Comparison of ENCODE assay signal across 22 cellular contexts in the genomic region with DNA sequence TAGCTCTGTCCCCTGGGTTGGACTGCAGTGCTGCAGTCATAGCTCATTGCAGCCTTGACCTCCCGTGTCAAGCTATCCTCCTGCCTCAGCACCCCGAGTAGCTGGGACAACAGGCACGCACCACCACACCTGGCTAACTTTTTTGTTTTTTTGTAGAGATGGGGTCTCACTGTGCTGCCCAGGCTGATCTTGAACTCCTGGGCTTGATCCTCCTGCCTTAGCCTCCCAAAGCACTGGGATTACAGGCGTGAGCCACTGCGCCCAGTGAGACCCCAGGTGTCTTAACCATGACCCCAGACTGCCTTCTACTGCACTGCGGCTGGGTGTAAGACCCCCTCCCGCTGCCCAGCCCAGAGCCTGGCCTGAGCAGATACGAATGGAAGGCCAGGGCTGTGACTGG. TPM values are rescaled to one million over a fixed set of nuclear protein-coding genes. Genes with fewer than 3 reads are reported as not detected.
DNase-seq lines count a peak whose midpoint lies in the region; ATAC-seq, FAIRE-seq and TF ChIP-seq lines count a peak whose summit lies in the region.
"Had no signal": no experiment of that assay in that cellular context is flagged by ENCODE, and none has a peak within 500 bp of the region (broad histone marks: within the 10 kb centered on the region; RNA-seq: fewer than 3 reads in every experiment).

No MANE protein-coding gene starts in this region.

- peaks cover 0 to 2% of the 10 kb centered on the region in 2 donors for H3K27me3 Mint-ChIP-seq in natural killer cell treated with Interleukin-12 subunit alpha and Interleukin-12 subunit beta and Interleukin-15 and Interleukin-18, amount 100 ng/mL, for 72 hours
- H3K27me3 Mint-ChIP-seq in natural killer cell (ENCODE audit: low read depth in 2 of 2) = peaks cover 0 to 5% of the 10 kb centered on the region in 2 donors
- no peaks in the 10 kb centered on the region for H3K27me3 Mint-ChIP-seq in chondrocyte (ENCODE audit: low read depth)

- in situ Hi-C loops in gastrocnemius medialis (cut with MboI; ENCODE audit: low sequenced_read_pairs in 4 of 4) = no loop called here

- peak overlapping the region; percentile 43 to 100 (median 75) for H3K27ac ChIP-seq in gastrocnemius medialis
- H3K27ac ChIP-seq in pancreas = no peak overlapping the region
- H3K27ac ChIP-seq: BLaER1, HL-60, Peyer's patch, SK-N-MC had no signal

- TF ChIP-seq CTCF in natural killer cell (IDR thresholded peaks at IDR 0.05) = no peak
- TF ChIP-seq CTCF in chondrocyte (IDR thresholded peaks at IDR 0.05) = no peak
- no peak for TF ChIP-seq CTCF in gastrocnemius medialis (IDR thresholded peaks at IDR 0.05 in 4 of 5, conservative IDR thresholded peaks at IDR 0.05 in 1 of 5)
- TF ChIP-seq CTCF in pancreas (IDR thresholded peaks at IDR 0.05) = no peak

- H3K9me3 ChIP-seq in gastrocnemius medialis (no peaks in the 10 kb centered on the region), pancreas (no peaks in the 10 kb centered on the region)
- H3K9me3 ChIP-seq: HAP-1, Peyer's patch had no signal

- 91 to 95% methylated on average over 8 of the region's 8 CpGs for WGBS in pancreas, 2 donors

- H3K4me1 ChIP-seq in gastrocnemius medialis (peaks cover 8 to 30% of the 10 kb centered on the region in 2 donors), pancreas (no peaks in the 10 kb centered on the region)
- H3K4me1 ChIP-seq: HAP-1, Peyer's patch had no signal

- no peaks in the 10 kb centered on the region for H3K36me3 ChIP-seq in gastrocnemius medialis
- H3K36me3 ChIP-seq in pancreas = no peaks in the 10 kb centered on the region
- H3K36me3 ChIP-seq: HAP-1, Peyer's patch had no signal

- H3K27ac Mint-ChIP-seq in natural killer cell treated with Interleukin-12 subunit alpha and Interleukin-12 subunit beta and Interleukin-15 and Interleukin-18, amount 100 ng/mL, for 72 hours = no peak overlapping the region
- no peak overlapping the region for H3K27ac Mint-ChIP-seq in natural killer cell
- peak overlapping the region; percentile 14 for H3K27ac Mint-ChIP-seq in chondrocyte (ENCODE audit: unreplicated experiment)
- H3K27ac Mint-ChIP-seq: CD4-positive, CD25-positive, alpha-beta regulatory T cell had no signal

- H3K9me3 Mint-ChIP-seq in natural killer cell treated with Interleukin-12 subunit alpha and Interleukin-12 subunit beta and Interleukin-15 and Interleukin-18, amount 100 ng/mL, for 72 hours = no peaks in the 10 kb centered on the region
- H3K9me3 Mint-ChIP-seq in natural killer cell = peaks cover 0 to 5% of the 10 kb centered on the region in 2 donors
- H3K9me3 Mint-ChIP-seq in chondrocyte (ENCODE audit: low read depth) = peaks cover 7% of the 10 kb centered on the region

- H3K4me3 ChIP-seq in gastrocnemius medialis = no peak overlapping the region
- H3K4me3 ChIP-seq in pancreas = no peak overlapping the region
- H3K4me3 ChIP-seq: BLaER1, GM23338, HAP-1, Peyer's patch, SK-N-MC had no signal

- ATAC-seq in natural killer cell treated with Interleukin-12 subunit alpha and Interleukin-12 subunit beta and Interleukin-15 and Interleukin-18, amount 100 ng/mL, for 72 hours = peak; percentile 38 to 40
- ATAC-seq in natural killer cell (no peak), gastrocnemius medialis (no peak), pancreas (no peak), HG03460 (IDR thresholded peaks at IDR 0.05; ENCODE audit: unreplicated experiment) (no peak)
- ATAC-seq: GM23338 had no signal

- DNase-seq in natural killer cell treated with Interleukin-12 subunit alpha and Interleukin-12 subunit beta and Interleukin-15 and Interleukin-18, amount 100 ng/mL, for 72 hours (ENCODE audit: low spot score) = no peak
- DNase-seq in natural killer cell = no peak
- no peak for DNase-seq in chondrocyte (ENCODE audit: low spot score)
- DNase-seq in gastrocnemius medialis = no peak
- DNase-seq in pancreas = no peak
- DNase-seq in hippocampal formation (lab: John Stamatoyannopoulos, UW) = no peak
- DNase-seq: CD4-positive, CD25-positive, alpha-beta regulatory T cell; Karpas-422; NCI-H1092; NCI-H1417 treated with DMSO at 0.1 percent for 48 hours; NCI-H1694 treated with DMSO at 0.1 percent for 48 hours; NCI-H2081; NCI-H2227 treated with DMSO at 0.1 percent for 48 hours; NCI-H526 treated with DMSO at 0.1 percent for 48 hours; Peyer's patch; SIG-M5 had no signal

- H3K4me3 Mint-ChIP-seq in natural killer cell treated with Interleukin-12 subunit alpha and Interleukin-12 subunit beta and Interleukin-15 and Interleukin-18, amount 100 ng/mL, for 72 hours = no peak overlapping the region
- H3K4me3 Mint-ChIP-seq in natural killer cell (no peak overlapping the region), chondrocyte (ENCODE audit: unreplicated experiment) (no peak overlapping the region)
- H3K4me3 Mint-ChIP-seq: CD4-positive, CD25-positive, alpha-beta regulatory T cell; GM23338 had no signal

- no peak for TF ChIP-seq POLR2A in gastrocnemius medialis (IDR thresholded peaks at IDR 0.05)

- H3K36me3 Mint-ChIP-seq in natural killer cell treated with Interleukin-12 subunit alpha and Interleukin-12 subunit beta and Interleukin-15 and Interleukin-18, amount 100 ng/mL, for 72 hours = no peaks in the 10 kb centered on the region
- H3K36me3 Mint-ChIP-seq in natural killer cell (no peaks in the 10 kb centered on the region), chondrocyte (ENCODE audit: low read depth) (peaks cover 12% of the 10 kb centered on the region)
- H3K36me3 Mint-ChIP-seq: CD4-positive, CD25-positive, alpha-beta regulatory T cell had no signal

- no peaks in the 10 kb centered on the region for H3K4me1 Mint-ChIP-seq in natural killer cell treated with Interleukin-12 subunit alpha and Interleukin-12 subunit beta and Interleukin-15 and Interleukin-18, amount 100 ng/mL, for 72 hours (ENCODE audit: low read depth in 2 of 2)
- H3K4me1 Mint-ChIP-seq in natural killer cell (no peaks in the 10 kb centered on the region), chondrocyte (ENCODE audit: low read depth) (peaks cover 12% of the 10 kb centered on the region)
- H3K4me1 Mint-ChIP-seq: CD4-positive, CD25-positive, alpha-beta regulatory T cell; GM23338 had no signal

- intact Hi-C loops in natural killer cell (cut with micrococcal nuclease) (no loop called here), gastrocnemius medialis (cut with DNase I; ENCODE audit: low total_unique reads) (loop anchor here (10.0 kb wide), 1 partner anchor 1475 kb away; no protein-coding TSS in a partner anchor), pancreas (cut with DNase I) (no loop called here)

- no peak for FAIRE-seq in pancreas (lab: Jason Lieb, UNC)

- H3K27me3 ChIP-seq in gastrocnemius medialis = no peaks in the 10 kb centered on the region
- no peaks in the 10 kb centered on the region for H3K27me3 ChIP-seq in pancreas
- H3K27me3 ChIP-seq: BLaER1, Peyer's patch had no signal

RNA-seq across cellular contexts. Expression of a gene that starts 36.3 kb away (rescaled TPM):
- total RNA-seq in natural killer cell treated with Interleukin-12 subunit alpha and Interleukin-12 subunit beta and Interleukin-15 and Interleukin-18, amount 100 ng/mL, for 72 hours = not detected
- total RNA-seq in natural killer cell = not detected
- 32.4 to 48.5 TPM (median 46.5 TPM) in 3 replicates for total RNA-seq in chondrocyte
- total RNA-seq in gastrocnemius medialis = 100 to 1,000 TPM in 1 of 4 donors, 10 to 100 TPM in 3; 42.9 to 109 (median 77.0) TPM
- total RNA-seq in pancreas = 10 to 100 TPM in 3 of 6 donors, 1 to 10 TPM in 3; 7.1 to 12.6 (median 9.9) TPM
- 10 to 100 TPM in 1 of 2 donors, 1 to 10 TPM in 1; 8.1 to 15.9 TPM for polyA plus RNA-seq in pancreas

Comparison
In these comparisons a context has a peak if more than half of its experiments do, and no peak if none do; other contexts are left out.
1. ATAC-seq: peak in natural killer cell treated with Interleukin-12 subunit alpha and Interleukin-12 subunit beta and Interleukin-15 and Interleukin-18, amount 100 ng/mL, for 72 hours (2 of 2); none in natural killer cell (0 of 3), gastrocnemius medialis (0 of 2), pancreas (0 of 4) and HG03460 (single experiment).
2. H3K27ac ChIP-seq: peak in gastrocnemius medialis (4 of 4); none in pancreas (0 of 4).
3. RNA of a gene that starts 36.3 kb away (total RNA-seq): 42.9 to 109 TPM in gastrocnemius medialis, 32.4 to 48.5 TPM in chondrocyte and 7.1 to 12.6 TPM in pancreas; not detected in natural killer cell treated with Interleukin-12 subunit alpha and Interleukin-12 subunit beta and Interleukin-15 and Interleukin-18, amount 100 ng/mL, for 72 hours and not detected in natural killer cell; every median in the first group is over 4 times any median in the second.